8 cellular contexts compared by ENCODE assay signal in the genomic region with DNA sequence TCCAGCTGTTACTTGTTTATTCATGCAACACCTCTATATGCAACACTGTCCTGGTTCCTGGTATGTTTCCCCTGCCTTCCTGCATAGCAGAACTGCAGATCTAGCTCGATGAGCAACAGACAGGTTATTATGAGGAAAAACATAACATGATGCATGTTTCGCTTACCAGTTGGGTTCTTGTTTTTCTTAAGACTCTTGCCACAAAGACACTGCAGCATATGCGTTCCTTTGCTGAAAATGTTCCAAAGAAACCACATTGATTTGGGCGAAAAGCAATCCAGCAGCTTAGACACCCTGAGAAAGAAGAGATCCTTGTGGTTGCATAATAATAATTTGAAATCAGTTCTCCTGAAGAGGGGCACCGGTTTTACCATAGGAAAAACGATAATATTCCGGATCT. TPM values are rescaled to one million over a fixed set of nuclear protein-coding genes. Genes with fewer than 3 reads are reported as not detected.
DNase-seq lines count a peak whose midpoint lies in the region; ATAC-seq and TF ChIP-seq lines count a peak whose summit lies in the region.

No MANE protein-coding gene starts in this region.

- DNase-seq in heart right ventricle (no peak), sigmoid colon (no peak), mucosa of gallbladder (ENCODE audit: low spot score) (no peak)

- peak in 7 of 8 donors; percentile 8 to 42 (median 22) for ATAC-seq in heart right ventricle
- no peak for ATAC-seq in GM21786 (IDR thresholded peaks at IDR 0.05; ENCODE audit: unreplicated experiment)
- ATAC-seq in HG02852 (IDR thresholded peaks at IDR 0.05; ENCODE audit: unreplicated experiment), result no peak
- ATAC-seq in HG03175 (IDR thresholded peaks at IDR 0.05; ENCODE audit: unreplicated experiment), result no peak

- POLR2A ChIA-PET in HEK293 (lab: Yijun Ruan, JAX), result no interaction called here

- H3K4me1 ChIP-seq in HEK293 (ENCODE audit: control insufficient read depth, insufficient read depth, low read length), result no peaks in the 10 kb centered on the region
- H3K4me1 ChIP-seq in heart right ventricle, result peaks cover 0 to 23% (median 5%) of the 10 kb centered on the region in 9 donors
- peaks cover 0 to 28% (median 19%) of the 10 kb centered on the region in 4 donors for H3K4me1 ChIP-seq in sigmoid colon

- H3K36me3 ChIP-seq in HEK293 (ENCODE audit: control insufficient read depth in 2 of 2, insufficient read depth in 1 of 2, low read length in 2 of 2) (no peaks in the 10 kb centered on the region), heart right ventricle (no peaks in the 10 kb centered on the region), sigmoid colon (no peaks in the 10 kb centered on the region)

- no peaks in the 10 kb centered on the region for H3K36me3 Mint-ChIP-seq in activated naive CD8-positive, alpha-beta T cell

- intact Hi-C loops in heart right ventricle (cut with DNase I) (loop anchor here in 2 of 10 donors (5.0 to 10.0 kb wide), 2 partner anchors 53 to 309 kb away; no protein-coding TSS in a partner anchor), sigmoid colon (cut with DNase I) (loop anchor here (10.0 kb wide), 1 partner anchor 153 kb away; no protein-coding TSS in a partner anchor)

- CTCF ChIA-PET in HEK293 (lab: Yijun Ruan, JAX), result interaction anchor here (0.8 kb wide), 1 partner anchor 260 kb away, joined by 10 read pairs; no protein-coding TSS in a partner anchor

- H3K27ac ChIP-seq in HEK293 (ENCODE audit: extremely low read depth, low read depth, low read length) (no peak overlapping the region), heart right ventricle (peak overlapping the region in 5 of 10 donors; percentile 11 to 52 (median 29)), sigmoid colon (peak overlapping the region in 1 of 4 donors; percentile 73)

- H3K9me3 ChIP-seq in HEK293 (ENCODE audit: control insufficient read depth, insufficient read depth, low read depth, low read length), result no peaks in the 10 kb centered on the region
- H3K9me3 ChIP-seq in heart right ventricle, result no peaks in the 10 kb centered on the region
- H3K9me3 ChIP-seq in sigmoid colon, result no peaks in the 10 kb centered on the region

- no peaks in the 10 kb centered on the region for H3K9me3 Mint-ChIP-seq in activated naive CD8-positive, alpha-beta T cell (ENCODE audit: low read depth)

- TF ChIP-seq CTCF in HEK293 (tag by site-specific recombination; IDR thresholded peaks at IDR 0.05) (no peak), heart right ventricle (IDR thresholded peaks at IDR 0.05) (no peak), sigmoid colon (IDR thresholded peaks at IDR 0.05) (no peak)

- H3K27me3 Mint-ChIP-seq in activated naive CD8-positive, alpha-beta T cell, result peaks cover 42% of the 10 kb centered on the region

- H3K27me3 ChIP-seq in heart right ventricle, result peaks cover 0 to 57% (median 25%) of the 10 kb centered on the region in 7 donors
- peaks cover 0 to 39% (median 20%) of the 10 kb centered on the region in 3 donors for H3K27me3 ChIP-seq in sigmoid colon

- TF ChIP-seq EP300 in sigmoid colon (IDR thresholded peaks at IDR 0.05), result no peak

- H3K4me3 Mint-ChIP-seq in activated naive CD8-positive, alpha-beta T cell, result peak overlapping the region; percentile 88

- WGBS in heart right ventricle, 2 donors, result 8 to 12% methylated on average over 7 of the region's 7 CpGs
- 12 to 15% methylated on average over 7 of the region's 7 CpGs for WGBS in sigmoid colon, 2 donors

- no peak for TF ChIP-seq POLR2A in sigmoid colon (IDR thresholded peaks at IDR 0.05)

- peaks cover 27% of the 10 kb centered on the region for H3K4me1 Mint-ChIP-seq in activated naive CD8-positive, alpha-beta T cell (ENCODE audit: low read depth)

- peak overlapping the region; percentile 41; the same call in 1 of the 2 replicates for H3K4me3 ChIP-seq in HEK293 (ENCODE audit: low read depth, low read length)
- peak overlapping the region in 9 of 10 donors; percentile 43 to 67 (median 61) for H3K4me3 ChIP-seq in heart right ventricle
- peak overlapping the region; percentile 45 to 56 (median 54) for H3K4me3 ChIP-seq in sigmoid colon

- H3K27ac Mint-ChIP-seq in activated naive CD8-positive, alpha-beta T cell, result no peak overlapping the region

TF ChIP-seq in HEK293, 187 proteins besides CTCF, POLR2A, EP300 and RAD21:
- TF ChIP-seq ZBTB17 (tag by site-specific recombination; IDR thresholded peaks at IDR 0.05) (0 out of 2 replicates have a peak, but pooled peaks have one; percentile 29), ZNF785 (tag by site-specific recombination; IDR thresholded peaks at IDR 0.05) (no peak)

RNA-seq across cellular contexts. Expression of a gene that starts 0.5 kb away (rescaled TPM):
- total RNA-seq in heart right ventricle (1 to 10 TPM; 2.8 to 7.8 (median 5.9) TPM), sigmoid colon (1 to 10 TPM; 1.1 to 1.6 (median 1.3) TPM), mucosa of gallbladder (1.5 TPM)
- polyA plus RNA-seq in heart right ventricle (under 1 TPM; 0.20 to 0.29 TPM), sigmoid colon (under 1 TPM; under 0.01 to 0.26 (median under 0.01) TPM)

Comparison
In these comparisons a context has a peak if more than half of its experiments do, and no peak if none do; other contexts are left out.
1. ATAC-seq: peak in heart right ventricle (7 of 8); none in GM21786 (single experiment), HG02852 (single experiment) and HG03175 (single experiment).
2. Peak in every context shown above with its lines, with median percentiles within 50 percentile points of each other: H3K4me3 ChIP-seq.